ENCODE assay signal across 22 cellular contexts in genomic region chr4:150329338-150329737, GRCh38.
A peak's percentile ranks its signal among the peaks of the same experiment; 100 is the strongest.
DNase-seq lines count a peak whose midpoint lies in the region; ATAC-seq and TF ChIP-seq lines count a peak whose summit lies in the region.
"Had no signal": no experiment of that assay in that cellular context is flagged by ENCODE, and none has a peak within 500 bp of the region (broad histone marks: within the 10 kb centered on the region; RNA-seq: fewer than 3 reads in every experiment).

No MANE protein-coding gene starts in this region.

- no peak overlapping the region for H2AFZ ChIP-seq in mesenchymal stem cell (ENCODE audit: low read depth, low read length)
- H2AFZ ChIP-seq: PC-9 had no signal

- no peak overlapping the region for H4K8ac ChIP-seq in mesenchymal stem cell (ENCODE audit: low read length)

- no peak overlapping the region for H3K4me2 ChIP-seq in mesenchymal stem cell (ENCODE audit: low read length, poor library complexity, severe bottlenecking)
- H3K4me2 ChIP-seq: PC-9 had no signal

- peak; percentile 14 for DNase-seq in A172 (ENCODE audit: low spot score)
- peak; percentile 28 for DNase-seq in mesenchymal stem cell
- no peak for DNase-seq in psoas muscle
- no peak for DNase-seq in cerebellum (ENCODE audit: low spot score)
- no peak for DNase-seq in DMS53 treated with DMSO at 0.1 percent for 48 hours (lab: John Stamatoyannopoulos, UW; ENCODE audit: unreplicated experiment)
- no peak for DNase-seq in NCI-H2196 treated with DMSO at 0.1 percent for 48 hours (lab: John Stamatoyannopoulos, UW; ENCODE audit: unreplicated experiment)
- DNase-seq: ACHN, Calu3, DMS153, NCI-H1092, NCI-H1436, NCI-H187, NCI-H2081 treated with DMSO at 0.1 percent for 48 hours, NCI-H446, NCI-H524 treated with DMSO at 0.1 percent for 48 hours, NCI-H774, PC-9, Right ventricle myocardium superior had no signal

- H3K4me3 ChIP-seq in mesenchymal stem cell (ENCODE audit: insufficient read depth in 1 of 2, low read depth in 1 of 2, low read length in 2 of 2) (no peak overlapping the region), psoas muscle (no peak overlapping the region)
- H3K4me3 ChIP-seq: PC-9, SJSA1 had no signal

- no peak overlapping the region for H2BK12ac ChIP-seq in mesenchymal stem cell (ENCODE audit: low read length in 2 of 2)

- ATAC-seq in SK-N-SH treated with all-trans-retinoic acid at 6 μM for 48 hours (no peak), psoas muscle (peak in 3 of 4 donors; percentile 47 to 78 (median 69))

- no peak overlapping the region for H2BK15ac ChIP-seq in mesenchymal stem cell (ENCODE audit: low read depth, poor library complexity, severe bottlenecking)

- H2BK5ac ChIP-seq in mesenchymal stem cell (ENCODE audit: low read depth, low read length, poor library complexity, severe bottlenecking): no peak overlapping the region

- H3K4me1 ChIP-seq in mesenchymal stem cell (ENCODE audit: control insufficient read depth, insufficient read depth, low read depth, low read length) (peaks cover 2% of the 10 kb centered on the region), psoas muscle (no peaks in the 10 kb centered on the region)
- H3K4me1 ChIP-seq: SJSA1 had no signal

- H3K79me1 ChIP-seq in mesenchymal stem cell (replicated peaks; ENCODE audit: low read length, poor library complexity, severe bottlenecking): peaks cover 2% of the 10 kb centered on the region

- H4K91ac ChIP-seq in mesenchymal stem cell (ENCODE audit: low read length): no peak overlapping the region

- H3K9ac ChIP-seq in mesenchymal stem cell (ENCODE audit: low read length): no peak overlapping the region

- TF ChIP-seq CTCF in psoas muscle (IDR thresholded peaks at IDR 0.05): no peak

- no peak overlapping the region for H3K27ac ChIP-seq in mesenchymal stem cell (ENCODE audit: low read length, poor library complexity, severe bottlenecking)
- no peak overlapping the region for H3K27ac ChIP-seq in psoas muscle
- H3K27ac ChIP-seq: 22Rv1, HL-60, PC-9, SJSA1 had no signal

- H2BK120ac ChIP-seq in mesenchymal stem cell (ENCODE audit: low read depth, low read length): no peak overlapping the region

- H3K36me3 ChIP-seq in mesenchymal stem cell (ENCODE audit: control insufficient read depth in 1 of 2, insufficient read depth in 2 of 2, low read depth in 1 of 2, low read length in 2 of 2): peaks cover 0 to 5% of the 10 kb centered on the region in 2 experiments
- no peaks in the 10 kb centered on the region for H3K36me3 ChIP-seq in psoas muscle (ENCODE audit: insufficient read depth in 1 of 2, low read depth in 1 of 2)
- H3K36me3 ChIP-seq: SJSA1 had no signal

- intact Hi-C loops in psoas muscle (cut with DNase I): no loop called here

- no peaks in the 10 kb centered on the region for H3K27me3 ChIP-seq in mesenchymal stem cell (ENCODE audit: control insufficient read depth in 1 of 2, insufficient read depth in 1 of 2, low read length in 2 of 2)
- H3K27me3 ChIP-seq in psoas muscle (ENCODE audit: insufficient read depth in 3 of 3, low read length in 2 of 3): no peaks in the 10 kb centered on the region
- H3K27me3 ChIP-seq: SJSA1 had no signal

- H2AK5ac ChIP-seq in mesenchymal stem cell (ENCODE audit: low read length, severe bottlenecking): no peak overlapping the region

- no peak overlapping the region for H3K18ac ChIP-seq in mesenchymal stem cell (ENCODE audit: low read depth in 1 of 2, low read length in 2 of 2)

- no peak overlapping the region for H3K23ac ChIP-seq in mesenchymal stem cell (ENCODE audit: low read length in 2 of 2)

- no peak overlapping the region for H3K4ac ChIP-seq in mesenchymal stem cell (ENCODE audit: low read depth in 1 of 2, low read length in 2 of 2)

- H3K14ac ChIP-seq in mesenchymal stem cell (ENCODE audit: low read length in 2 of 2): no peak overlapping the region

- H3K9me3 ChIP-seq in mesenchymal stem cell (ENCODE audit: control insufficient read depth, low read length) (no peaks in the 10 kb centered on the region), psoas muscle (no peaks in the 10 kb centered on the region)
- H3K9me3 ChIP-seq: SJSA1 had no signal

TF ChIP-seq in SK-N-SH treated with all-trans-retinoic acid at 6 μM for 48 hours, 23 proteins besides CTCF, POLR2A, EP300 and RAD21:
- no peak for TF ChIP-seq ZNF565 (CRISPR knock-in tag; conservative IDR thresholded peaks at IDR 0.05; ENCODE audit: low read depth)
- TF ChIP-seq BACH2 (CRISPR knock-in tag; IDR thresholded peaks at IDR 0.05; ENCODE audit: borderline replicate concordance): no peak
- no peak for TF ChIP-seq ZFP3 (CRISPR knock-in tag; IDR thresholded peaks at IDR 0.05)
- no peak for TF ChIP-seq ZNF70 (CRISPR knock-in tag; IDR thresholded peaks at IDR 0.05)
- TF ChIP-seq ISL1 (CRISPR knock-in tag; IDR thresholded peaks at IDR 0.05): peak; percentile 23; the same call in 1 of the 2 replicates
- no peak for TF ChIP-seq CSRNP3 (CRISPR knock-in tag; IDR thresholded peaks at IDR 0.05)
- TF ChIP-seq TOX (CRISPR knock-in tag; IDR thresholded peaks at IDR 0.05; ENCODE audit: borderline replicate concordance): no peak

Comparison
In these comparisons a context has a peak if more than half of its experiments do, and no peak if none do; other contexts are left out.
1. DNase-seq: peak in A172 (single experiment) and mesenchymal stem cell (single experiment); none in psoas muscle (0 of 2), cerebellum (single experiment), DMS53 treated with DMSO at 0.1 percent for 48 hours (single experiment) and NCI-H2196 treated with DMSO at 0.1 percent for 48 hours (single experiment).